ENCODE assay signal across 15 cellular contexts in the genomic region with DNA sequence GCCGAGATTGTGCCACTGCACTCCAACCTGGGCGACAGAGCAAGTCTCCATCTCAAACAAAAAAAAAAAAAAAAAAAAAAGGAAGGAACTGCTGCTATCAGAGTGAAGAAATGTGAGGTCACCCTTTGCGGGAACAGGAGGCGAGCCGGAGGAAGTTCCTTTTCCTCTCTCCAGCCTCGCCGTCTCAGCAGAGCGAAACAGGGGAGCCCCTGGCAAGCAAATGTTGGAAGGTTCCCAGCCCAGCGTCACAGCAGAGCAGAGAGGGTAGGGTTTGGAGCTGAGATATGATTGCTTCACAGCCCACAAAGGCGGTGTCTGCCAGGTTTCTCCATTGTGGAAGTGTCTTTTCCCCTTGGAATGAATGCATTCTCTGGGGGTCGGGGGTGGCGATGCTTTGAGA. TPM values are rescaled to one million over a fixed set of nuclear protein-coding genes. Genes with fewer than 3 reads are reported as not detected.
DNase-seq lines count a peak whose midpoint lies in the region; ATAC-seq and TF ChIP-seq lines count a peak whose summit lies in the region.
"Had no signal": no experiment of that assay in that cellular context is flagged by ENCODE, and none has a peak within 500 bp of the region (broad histone marks: within the 10 kb centered on the region; RNA-seq: fewer than 3 reads in every experiment).

No MANE protein-coding gene starts in this region.

- H3K9me3 ChIP-seq in adrenal gland (replicated peaks in 1 of 3) (no peaks in the 10 kb centered on the region), right atrium auricular region (no peaks in the 10 kb centered on the region)
- H3K9me3 ChIP-seq: ovary, tibial nerve had no signal

- TF ChIP-seq CTCF in HL-60 (IDR thresholded peaks at IDR 0.05; ENCODE audit: insufficient read depth, low read length) (no peak), adrenal gland (IDR thresholded peaks at IDR 0.05) (no peak), right atrium auricular region (IDR thresholded peaks at IDR 0.05) (no peak)

- 55 to 63% (median 58%) methylated on average over 12 of the region's 12 CpGs for WGBS in adrenal gland, 4 donors

- H3K36me3 ChIP-seq in adrenal gland (replicated peaks in 1 of 2) (no peaks in the 10 kb centered on the region), right atrium auricular region (no peaks in the 10 kb centered on the region)
- H3K36me3 ChIP-seq: brain microvascular endothelial cell, ovary, tibial nerve had no signal

- H3K27me3 ChIP-seq in HL-60 (ENCODE audit: insufficient read depth, poor library complexity, severe bottlenecking) (no peaks in the 10 kb centered on the region), adrenal gland (no peaks in the 10 kb centered on the region), right atrium auricular region (no peaks in the 10 kb centered on the region)
- H3K27me3 ChIP-seq: brain microvascular endothelial cell, ovary, tibial nerve had no signal

- H3K4me3 ChIP-seq in HL-60 (replicated peaks; ENCODE audit: insufficient read depth, low read length), result no peak overlapping the region
- no peak overlapping the region for H3K4me3 ChIP-seq in adrenal gland
- H3K4me3 ChIP-seq in right atrium auricular region, result no peak overlapping the region
- H3K4me3 ChIP-seq: ovary, tibial nerve had no signal

- DNase-seq in HL-60 (ENCODE audit: low read depth in 1 of 2, low spot score in 1 of 2) (peak; percentile 93 to 99), adrenal gland (peak; percentile 48 to 87 (median 73)), right atrium auricular region (ENCODE audit: low spot score) (peak; percentile 87), pulmonary artery endothelial cell (ENCODE audit: low read depth, low spot score) (peak; percentile 87)
- DNase-seq in stimulated activated CD4-positive, alpha-beta T cell treated with anti-CD3 and anti-CD28 coated beads, Interleukin-4, amount 100 ng/mL, for 24 hours, result no peak
- no peak for DNase-seq in stimulated activated naive CD4-positive, alpha-beta T cell (lab: John Stamatoyannopoulos, UW)
- DNase-seq in activated effector memory CD4-positive, alpha-beta T cell treated with anti-CD3 and anti-CD28 coated beads, Interleukin-2, amount 50 U/mL, for 16 hours, result no peak
- DNase-seq: activated T-cell treated with anti-CD3 and anti-CD28 coated beads, Interleukin-2, amount 50 U/mL, for 4 hours; brain microvascular endothelial cell; NCI-H2171 had no signal

- no peak for ATAC-seq in GM18870 (IDR thresholded peaks at IDR 0.05; ENCODE audit: unreplicated experiment)
- ATAC-seq: activated T-cell treated with anti-CD3 and anti-CD28 coated beads, Interleukin-2, amount 50 U/mL, for 4 hours had no signal

- H3K4me1 ChIP-seq in adrenal gland (replicated peaks in 1 of 2), result no peaks in the 10 kb centered on the region
- peaks cover 0 to 1% of the 10 kb centered on the region in 2 donors for H3K4me1 ChIP-seq in right atrium auricular region
- H3K4me1 ChIP-seq: tibial nerve had no signal

- peak overlapping the region; percentile 45 for H3K27ac ChIP-seq in HL-60 (replicated peaks)
- no peak overlapping the region for H3K27ac ChIP-seq in adrenal gland
- H3K27ac ChIP-seq in right atrium auricular region, result no peak overlapping the region
- H3K27ac ChIP-seq: brain microvascular endothelial cell, ovary, tibial nerve had no signal

- TF ChIP-seq POLR2A in adrenal gland (IDR thresholded peaks at IDR 0.05), result no peak

- intact Hi-C loops in adrenal gland (cut with DNase I), result no loop called here

RNA-seq across cellular contexts. Expression of a gene that starts 28.5 kb away (rescaled TPM):
- 10 to 100 TPM in 6 of 8 donors, 1 to 10 TPM in 2; 6.9 to 24.8 (median 19.5) TPM for total RNA-seq in adrenal gland
- 10 to 100 TPM; 14.1 to 23.8 (median 20.8) TPM for polyA plus RNA-seq in adrenal gland
- 10 to 100 TPM; 16.8 to 19.7 TPM for total RNA-seq in right atrium auricular region
- total RNA-seq in pulmonary artery endothelial cell, result 81.2 and 109 TPM in 2 replicates

RNA-seq across cellular contexts. Expression of a gene that starts 46.6 kb away (rescaled TPM):
- total RNA-seq in adrenal gland (under 1 TPM in 2 of 8 donors, not detected in 6; 0.22 to 0.24 TPM), right atrium auricular region (not detected), pulmonary artery endothelial cell (not detected in 2 replicates)
- polyA plus RNA-seq in adrenal gland, result under 1 TPM in 1 of 3 donors, not detected in 2; 0.56 TPM
- total RNA-seq: activated T-cell treated with anti-CD3 and anti-CD28 coated beads, Interleukin-2, amount 50 U/mL, for 4 hours; ovary; tibial nerve had no signal
- polyA plus RNA-seq: esophagus, IgD-negative memory B cell, ovary had no signal

Comparison
In these comparisons a context has a peak if more than half of its experiments do, and no peak if none do; other contexts are left out.
1. DNase-seq: peak in HL-60 (2 of 2), adrenal gland (7 of 7), right atrium auricular region (single experiment) and pulmonary artery endothelial cell (single experiment); none in stimulated activated CD4-positive, alpha-beta T cell treated with anti-CD3 and anti-CD28 coated beads, Interleukin-4, amount 100 ng/mL, for 24 hours (single experiment), stimulated activated naive CD4-positive, alpha-beta T cell (0 of 6) and activated effector memory CD4-positive, alpha-beta T cell treated with anti-CD3 and anti-CD28 coated beads, Interleukin-2, amount 50 U/mL, for 16 hours (single experiment).